ENCODE assay signal across 28 cellular contexts in the genomic region with DNA sequence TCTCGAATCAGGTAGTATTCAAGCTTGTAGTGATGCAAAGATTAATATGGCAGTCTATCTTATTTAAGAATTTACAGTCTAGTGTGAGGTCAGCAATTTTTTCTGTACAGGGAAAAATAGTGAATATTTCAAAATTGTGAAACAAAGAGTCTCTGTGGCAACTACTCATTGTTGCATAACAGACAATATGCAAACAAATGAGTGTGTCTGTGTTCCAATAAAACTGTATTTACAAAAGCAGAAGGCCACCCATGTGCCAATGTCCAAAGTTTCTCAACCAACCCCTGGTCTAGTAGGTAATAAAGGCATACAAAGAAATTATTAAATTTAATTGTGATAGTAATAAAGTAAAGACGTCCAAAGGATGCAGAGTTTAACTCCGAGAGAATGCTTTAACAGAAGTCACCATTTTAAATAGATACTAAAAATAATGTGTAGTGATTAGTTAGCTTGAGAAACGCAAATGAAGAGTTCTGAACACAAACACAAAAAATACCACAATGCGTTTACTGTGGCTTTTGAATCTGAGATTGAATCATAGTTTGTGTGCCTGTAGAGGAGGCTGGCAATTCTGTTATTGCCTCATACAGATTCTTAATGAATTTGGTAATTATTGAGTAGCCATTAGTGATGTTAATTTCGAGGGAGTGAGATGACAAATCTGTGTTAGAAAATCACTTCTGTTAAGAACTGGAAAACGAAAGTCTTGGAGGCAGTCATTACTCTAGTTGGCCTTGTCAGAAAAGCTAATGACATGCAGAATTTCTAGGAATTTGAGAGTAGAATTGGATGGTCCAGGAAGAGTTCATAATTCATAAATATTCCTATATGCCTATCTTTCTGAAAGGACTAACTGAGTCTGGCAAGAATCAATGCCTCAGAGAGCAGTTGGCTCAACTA. TPM values are rescaled to one million over a fixed set of nuclear protein-coding genes. Genes with fewer than 3 reads are reported as not detected.
DNase-seq lines count a peak whose midpoint lies in the region; ATAC-seq and TF ChIP-seq lines count a peak whose summit lies in the region.
"Had no signal": no experiment of that assay in that cellular context is flagged by ENCODE, and none has a peak within 500 bp of the region (broad histone marks: within the 10 kb centered on the region; RNA-seq: fewer than 3 reads in every experiment).

No MANE protein-coding gene starts in this region.

- no peaks in the 10 kb centered on the region for H4K20me1 ChIP-seq in osteoblast (ENCODE audit: insufficient read depth, low read length)

- no peak overlapping the region for H3K27ac ChIP-seq in osteoblast (ENCODE audit: low read depth, low read length)
- H3K27ac ChIP-seq: epithelial cell of prostate, spleen, transverse colon had no signal

- no peak overlapping the region for H3K4me3 ChIP-seq in fibroblast of pulmonary artery (replicated peaks; ENCODE audit: low read depth, low read length)
- H3K4me3 ChIP-seq in osteoblast (ENCODE audit: insufficient read depth, low read length) = no peak overlapping the region
- H3K4me3 ChIP-seq: GM12878, spleen, transverse colon had no signal

- no peaks in the 10 kb centered on the region for H3K79me2 ChIP-seq in osteoblast (ENCODE audit: insufficient read depth, low read length)

- H3K9me3 ChIP-seq in osteoblast (ENCODE audit: low read depth, low read length) = no peaks in the 10 kb centered on the region
- H3K9me3 ChIP-seq: spleen, transverse colon had no signal

- H3K4me1 ChIP-seq in osteoblast (ENCODE audit: insufficient read depth, low read length) = no peaks in the 10 kb centered on the region
- H3K4me1 ChIP-seq: spleen, transverse colon had no signal

- ATAC-seq in HG03097 (IDR thresholded peaks at IDR 0.05; ENCODE audit: low FRiP score, unreplicated experiment) = no peak
- ATAC-seq: activated CD4-positive, alpha-beta T cell treated with anti-CD3 and anti-CD28 coated beads for 36 hours; activated T-cell treated with anti-CD3 and anti-CD28 coated beads, Interleukin-2, amount 50 U/mL, for 72 hours; GM12878; stimulated activated naive CD8-positive, alpha-beta T cell treated with anti-CD3 and anti-CD28 coated beads, Interleukin-15, amount 100 ng/mL, for 72 hours had no signal

- H2AFZ ChIP-seq in osteoblast (ENCODE audit: low read length) = no peak overlapping the region

- DNase-seq in NOMO-1 treated with DMSO at 0.1 percent for 48 hours (lab: John Stamatoyannopoulos, UW; ENCODE audit: unreplicated experiment) (peak; percentile 4), NOMO-1 (lab: John Stamatoyannopoulos, UW; ENCODE audit: unreplicated experiment in 2 of 2) (no peak), SKM-1 (lab: John Stamatoyannopoulos, UW; ENCODE audit: unreplicated experiment) (peak; percentile 45), fibroblast of pulmonary artery (ENCODE audit: low read depth) (peak; percentile 6), superior temporal gyrus (ENCODE audit: extremely low spot score) (peak; percentile 42), osteoblast (ENCODE audit: insufficient read length, low spot score, missing footprints) (no peak)
- DNase-seq in stimulated activated CD4-positive, alpha-beta T cell treated with anti-CD3 and anti-CD28 coated beads, Interleukin-2, amount 100 ng/mL, for 48 hours = no peak
- DNase-seq: 8988T; activated CD4-positive, alpha-beta T cell treated with anti-CD3 and anti-CD28 coated beads for 36 hours; activated naive CD4-positive, alpha-beta T cell treated with anti-CD3 and anti-CD28 coated beads, Interleukin-2, amount 10 ng/mL, durations not matched to agents 7 days and 5 days; activated T-cell treated with anti-CD3 and anti-CD28 coated beads, Interleukin-2, amount 50 U/mL, for 72 hours; aorta; central memory CD4-positive, alpha-beta T cell; DND-41; foreskin melanocyte; hippocampal formation; islet precursor cell; NCI-H1694; NCI-H2171; NCI-H524 treated with DMSO at 0.1 percent for 48 hours; spleen; stimulated activated CD4-positive, alpha-beta T cell treated with anti-CD3 and anti-CD28 coated beads, Interleukin-4, amount 100 ng/mL, for 24 hours; stimulated activated naive CD8-positive, alpha-beta T cell treated with anti-CD3 and anti-CD28 coated beads, Interleukin-15, amount 100 ng/mL, for 72 hours; transverse colon had no signal

- H3K36me3 ChIP-seq in osteoblast (ENCODE audit: insufficient read depth, low read length) = no peaks in the 10 kb centered on the region
- H3K36me3 ChIP-seq: spleen, transverse colon had no signal

- no peak for TF ChIP-seq CTCF in fibroblast of pulmonary artery (IDR thresholded peaks at IDR 0.05; ENCODE audit: low read length, missing control alignments)
- TF ChIP-seq CTCF in osteoblast (IDR thresholded peaks at IDR 0.05; ENCODE audit: extremely low read depth, low read depth, low read length) = no peak

- H3K4me2 ChIP-seq in osteoblast (ENCODE audit: insufficient read depth, low read length) = no peak overlapping the region

- no peaks in the 10 kb centered on the region for H3K27me3 ChIP-seq in osteoblast (ENCODE audit: insufficient read depth, low read length)
- H3K27me3 ChIP-seq: spleen, transverse colon had no signal

RNA-seq across cellular contexts. Expression of a gene that starts 48.7 kb away (rescaled TPM):
- 0.29 TPM in 1 of 2 replicates, not detected in the other for total RNA-seq in osteoblast
- total RNA-seq: activated T-cell treated with anti-CD3 and anti-CD28 coated beads, Interleukin-2, amount 50 U/mL, for 72 hours; GM12878; M059J had no signal

Comparison
In these comparisons a context has a peak if more than half of its experiments do, and no peak if none do; other contexts are left out.
1. DNase-seq: peak in NOMO-1 treated with DMSO at 0.1 percent for 48 hours (single experiment), SKM-1 (single experiment), fibroblast of pulmonary artery (single experiment) and superior temporal gyrus (single experiment); none in NOMO-1 (0 of 2), stimulated activated CD4-positive, alpha-beta T cell treated with anti-CD3 and anti-CD28 coated beads, Interleukin-2, amount 100 ng/mL, for 48 hours (0 of 2) and osteoblast (single experiment).